ENCODE assay signal across 1 cellular context in genomic region chr2:68438455-68439303, GRCh38.
TF ChIP-seq lines count a peak whose summit lies in the region.

No MANE protein-coding gene starts in this region.

TF ChIP-seq in GM12878, 131 proteins besides CTCF, POLR2A, EP300 and RAD21 (continued from another document):
- TF ChIP-seq REST (IDR thresholded peaks at IDR 0.05; ENCODE audit: low read depth, low read length): no peak
- no peak for TF ChIP-seq ZZZ3 (IDR thresholded peaks at IDR 0.05; ENCODE audit: control insufficient read depth, insufficient read length, low read depth)
- TF ChIP-seq, protein P1, sequence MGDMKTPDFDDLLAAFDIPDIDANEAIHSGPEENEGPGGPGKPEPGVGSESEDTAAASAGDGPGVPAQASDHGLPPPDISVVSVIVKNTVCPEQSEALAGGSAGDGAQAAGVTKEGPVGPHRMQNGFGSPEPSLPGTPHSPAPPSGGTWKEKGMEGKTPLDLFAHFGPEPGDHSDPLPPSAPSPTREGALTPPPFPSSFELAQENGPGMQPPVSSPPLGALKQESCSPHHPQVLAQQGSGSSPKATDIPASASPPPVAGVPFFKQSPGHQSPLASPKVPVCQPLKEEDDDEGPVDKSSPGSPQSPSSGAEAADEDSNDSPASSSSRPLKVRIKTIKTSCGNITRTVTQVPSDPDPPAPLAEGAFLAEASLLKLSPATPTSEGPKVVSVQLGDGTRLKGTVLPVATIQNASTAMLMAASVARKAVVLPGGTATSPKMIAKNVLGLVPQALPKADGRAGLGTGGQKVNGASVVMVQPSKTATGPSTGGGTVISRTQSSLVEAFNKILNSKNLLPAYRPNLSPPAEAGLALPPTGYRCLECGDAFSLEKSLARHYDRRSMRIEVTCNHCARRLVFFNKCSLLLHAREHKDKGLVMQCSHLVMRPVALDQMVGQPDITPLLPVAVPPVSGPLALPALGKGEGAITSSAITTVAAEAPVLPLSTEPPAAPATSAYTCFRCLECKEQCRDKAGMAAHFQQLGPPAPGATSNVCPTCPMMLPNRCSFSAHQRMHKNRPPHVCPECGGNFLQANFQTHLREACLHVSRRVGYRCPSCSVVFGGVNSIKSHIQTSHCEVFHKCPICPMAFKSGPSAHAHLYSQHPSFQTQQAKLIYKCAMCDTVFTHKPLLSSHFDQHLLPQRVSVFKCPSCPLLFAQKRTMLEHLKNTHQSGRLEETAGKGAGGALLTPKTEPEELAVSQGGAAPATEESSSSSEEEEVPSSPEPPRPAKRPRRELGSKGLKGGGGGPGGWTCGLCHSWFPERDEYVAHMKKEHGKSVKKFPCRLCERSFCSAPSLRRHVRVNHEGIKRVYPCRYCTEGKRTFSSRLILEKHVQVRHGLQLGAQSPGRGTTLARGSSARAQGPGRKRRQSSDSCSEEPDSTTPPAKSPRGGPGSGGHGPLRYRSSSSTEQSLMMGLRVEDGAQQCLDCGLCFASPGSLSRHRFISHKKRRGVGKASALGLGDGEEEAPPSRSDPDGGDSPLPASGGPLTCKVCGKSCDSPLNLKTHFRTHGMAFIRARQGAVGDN (IDR thresholded peaks at IDR 0.05): no peak
- TF ChIP-seq DPF2 (IDR thresholded peaks at IDR 0.05): no peak
- TF ChIP-seq EED (IDR thresholded peaks at IDR 0.05; ENCODE audit: low read depth): peak; percentile 65; the same call in 1 of the 2 replicates
- TF ChIP-seq HDAC2 (IDR thresholded peaks at IDR 0.05): no peak
- no peak for TF ChIP-seq YBX1 (IDR thresholded peaks at IDR 0.05)
- no peak for TF ChIP-seq CBX5 (IDR thresholded peaks at IDR 0.05; ENCODE audit: low read depth)
- TF ChIP-seq RB1 (IDR thresholded peaks at IDR 0.05; ENCODE audit: borderline replicate concordance): no peak
- TF ChIP-seq HDAC6 (IDR thresholded peaks at IDR 0.05; ENCODE audit: unreplicated experiment): no peak
